In genomic region chr4:8675906-8676305, GRCh38 we compare ENCODE assay signal across 26 cellular contexts.
"Had no signal": no experiment of that assay in that cellular context is flagged by ENCODE, and none has a peak within 500 bp of the region (broad histone marks: within the 10 kb centered on the region; RNA-seq: fewer than 3 reads in every experiment).

No MANE protein-coding gene starts in this region.

- H3K36me3 ChIP-seq: heart right ventricle, lower lobe of right lung, pancreas, stomach, thyroid gland, transverse colon, upper lobe of left lung had no signal

- H3K4me3 ChIP-seq: heart right ventricle, hepatocyte, lower lobe of right lung, pancreas, psoas muscle, skin epidermis, stomach, testis, thyroid gland, transverse colon, upper lobe of left lung had no signal

- H3K27ac ChIP-seq: heart right ventricle, hepatocyte, lower lobe of right lung, pancreas, psoas muscle, skin epidermis, stomach, testis, thyroid gland, transverse colon, upper lobe of left lung had no signal

- H3K27ac Mint-ChIP-seq: naive thymus-derived CD8-positive, alpha-beta T cell; nephron; stimulated activated naive B cell treated with anti-CD40 and anti-IgM and Interleukin-4, amounts not matched to agents 10 μg/mL and 1 μg/mL and 100 μg/mL, for 72 hours had no signal

- H3K9me3 ChIP-seq: heart right ventricle, lower lobe of right lung, pancreas, psoas muscle, testis, thyroid gland, transverse colon, upper lobe of left lung had no signal

- H3K4me1 Mint-ChIP-seq: naive thymus-derived CD8-positive, alpha-beta T cell; nephron; neural crest cell; stimulated activated naive B cell treated with anti-CD40 and anti-IgM and Interleukin-4, amounts not matched to agents 10 μg/mL and 1 μg/mL and 100 μg/mL, for 72 hours had no signal

- ATAC-seq: naive thymus-derived CD8-positive, alpha-beta T cell; psoas muscle; stimulated activated naive B cell treated with anti-CD40 and anti-IgM and Interleukin-4, amounts not matched to agents 10 μg/mL and 1 μg/mL and 100 μg/mL, for 72 hours; stimulated activated naive CD8-positive, alpha-beta T cell treated with anti-CD3 and anti-CD28 coated beads, Interleukin-15, Interleukin-2, amounts not matched to agents 100 U/mL and 50 U/mL, for 24 hours had no signal

- H3K4me1 ChIP-seq: heart right ventricle, lower lobe of right lung, pancreas, psoas muscle, stomach, testis, thyroid gland, transverse colon, upper lobe of left lung had no signal

- H3K4me3 Mint-ChIP-seq: naive thymus-derived CD8-positive, alpha-beta T cell; nephron; neural crest cell; stimulated activated naive B cell treated with anti-CD40 and anti-IgM and Interleukin-4, amounts not matched to agents 10 μg/mL and 1 μg/mL and 100 μg/mL, for 72 hours had no signal

- H3K9me3 Mint-ChIP-seq: nephron, neural crest cell had no signal

- DNase-seq: heart right ventricle; kidney glomerular epithelial cell; left cardiac atrium; left ventricle myocardium superior; lower lobe of right lung; mammary epithelial cell; mesenchymal stem cell; naive thymus-derived CD8-positive, alpha-beta T cell; nucleus accumbens; pancreas; posterior cingulate gyrus; psoas muscle; stimulated activated CD4-positive, alpha-beta T cell treated with anti-CD3 and anti-CD28 coated beads, Interleukin-1b, Interleukin-23, amount 100 ng/mL, for 48 hours; stimulated activated CD4-positive, alpha-beta T cell treated with anti-CD3 and anti-CD28 coated beads, Interleukin-2, amount 100 ng/mL, for 48 hours; stimulated activated CD4-positive, alpha-beta T cell treated with anti-CD3 and anti-CD28 coated beads, Interleukin-4, amount 100 ng/mL, for 4 hours; stimulated activated naive B cell treated with anti-CD40 and anti-IgM and Interleukin-4, amounts not matched to agents 10 μg/mL and 1 μg/mL and 100 μg/mL, for 72 hours; stimulated activated naive CD8-positive, alpha-beta T cell treated with anti-CD3 and anti-CD28 coated beads, Interleukin-15, Interleukin-2, amounts not matched to agents 100 U/mL and 50 U/mL, for 24 hours; stomach; transverse colon had no signal

- H3K27me3 ChIP-seq: testis, thyroid gland, upper lobe of left lung had no signal

- H3K36me3 Mint-ChIP-seq: naive thymus-derived CD8-positive, alpha-beta T cell had no signal
